Comparison of ENCODE assay signal across 8 cellular contexts in the genomic region with DNA sequence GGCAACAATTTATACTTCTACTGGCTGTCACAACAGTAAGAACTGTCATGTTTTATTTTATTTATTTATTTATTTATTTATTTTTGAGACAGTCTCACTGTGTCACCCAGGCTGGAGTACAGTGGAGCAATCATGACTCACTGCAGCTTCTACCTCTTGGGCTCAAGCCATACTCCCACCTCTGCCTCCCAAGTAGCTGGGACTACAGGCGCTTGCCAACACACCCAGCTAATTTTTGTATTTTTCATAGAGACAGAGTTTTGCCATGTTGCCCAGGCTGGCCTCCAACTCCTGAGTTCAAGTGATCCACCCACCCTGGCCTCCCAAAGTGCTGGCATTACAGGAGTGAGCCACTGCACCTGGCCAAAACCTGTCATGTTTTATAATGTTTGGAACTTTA.
A peak's percentile ranks its signal among the peaks of the same experiment; 100 is the strongest.
DNase-seq lines count a peak whose midpoint lies in the region; FAIRE-seq and TF ChIP-seq lines count a peak whose summit lies in the region.
"Not testable (repeated sequence)": the region's sequence is repeated elsewhere in the genome, so short reads cannot be mapped to it uniquely, and the experiment has no call there.

No MANE protein-coding gene starts in this region.

- not testable (repeated sequence) for H3K27ac ChIP-seq in uterus

- not testable (repeated sequence) for H3K9me3 ChIP-seq in uterus

- not testable (repeated sequence) for H3K4me1 ChIP-seq in uterus

- not testable (repeated sequence) for TF ChIP-seq POLR2A in uterus (IDR thresholded peaks at IDR 0.05)

- H3K36me3 ChIP-seq in uterus: not testable (repeated sequence)

- DNase-seq in EL (peak; percentile 32), LHCN-M2 (ENCODE audit: low read depth) (peak; percentile 63), RCC 7860 (ENCODE audit: low spot score) (peak; percentile 74), amniotic epithelial cell (ENCODE audit: low read depth) (peak; percentile 87), choroid plexus epithelial cell (ENCODE audit: low read depth) (peak; percentile 66), fibroblast of villous mesenchyme (ENCODE audit: low read depth) (peak; percentile 61), myocyte (ENCODE audit: low read depth) (peak; percentile 48), uterus (peak; percentile 25 to 42)

- intact Hi-C loops in uterus (cut with DNase I; ENCODE audit: low total_unique reads): not testable (repeated sequence)

- H3K27me3 ChIP-seq in uterus: not testable (repeated sequence)

- FAIRE-seq in RCC 7860 (lab: Jason Lieb, UNC): peak; percentile 88

- not testable (repeated sequence) for H3K4me3 ChIP-seq in choroid plexus epithelial cell (ENCODE audit: low read depth, low read length); fibroblast of villous mesenchyme (ENCODE audit: low read depth, low read length); uterus

- not testable (repeated sequence) for TF ChIP-seq CTCF in choroid plexus epithelial cell (conservative IDR thresholded peaks at IDR 0.05; ENCODE audit: low read depth, low read length); fibroblast of villous mesenchyme (IDR thresholded peaks at IDR 0.05; ENCODE audit: insufficient read depth, low read depth, low read length); uterus (IDR thresholded peaks at IDR 0.05)

Comparison
In these comparisons a context has a peak if more than half of its experiments do, and no peak if none do; other contexts are left out.
1. DNase-seq: peak in every context shown above with its lines; median percentile 87 in amniotic epithelial cell; 74 in RCC 7860; 66 in choroid plexus epithelial cell; 63 in LHCN-M2; 61 in fibroblast of villous mesenchyme; 48 in myocyte; 34 in uterus; 32 in EL.